Comparison of ENCODE assay signal across 1 cellular context in the genomic region with DNA sequence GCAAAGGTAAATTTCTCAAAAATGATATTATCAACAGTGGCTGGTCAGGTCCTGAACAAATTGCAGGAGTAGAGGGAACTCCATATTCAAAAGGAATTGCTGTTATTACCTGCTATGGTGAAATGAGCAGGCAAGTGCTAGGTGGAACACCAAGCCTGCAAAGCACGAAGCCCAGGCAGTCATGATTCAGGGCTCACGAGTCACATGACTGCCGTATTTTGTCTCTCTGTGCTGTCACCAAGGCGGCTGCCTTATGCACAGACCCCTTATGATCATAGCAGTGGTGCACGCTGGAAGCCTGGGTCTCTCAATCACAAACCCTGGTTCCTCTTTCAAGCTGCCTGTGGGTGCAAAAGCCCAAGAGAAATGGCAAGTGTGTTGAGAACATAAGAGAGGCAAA.
TF ChIP-seq lines count a peak whose summit lies in the region.

No MANE protein-coding gene starts in this region.

TF ChIP-seq in K562, 482 proteins besides CTCF, POLR2A, EP300 and RAD21:
- TF ChIP-seq, protein P1, sequence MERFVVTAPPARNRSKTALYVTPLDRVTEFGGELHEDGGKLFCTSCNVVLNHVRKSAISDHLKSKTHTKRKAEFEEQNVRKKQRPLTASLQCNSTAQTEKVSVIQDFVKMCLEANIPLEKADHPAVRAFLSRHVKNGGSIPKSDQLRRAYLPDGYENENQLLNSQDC (CRISPR knock-in tag; IDR thresholded peaks at IDR 0.05): no peak
- TF ChIP-seq HIVEP1 (CRISPR knock-in tag; IDR thresholded peaks at IDR 0.05) (no peak), SMARCB1 (IDR thresholded peaks at IDR 0.05; ENCODE audit: insufficient read length, low read depth) (no peak), SNAPC5 (CRISPR knock-in tag; IDR thresholded peaks at IDR 0.05) (no peak), TFE3 (CRISPR knock-in tag; IDR thresholded peaks at IDR 0.05) (peak; percentile 19; the same call in 1 of the 2 replicates), BRD4 (IDR thresholded peaks at IDR 0.05) (no peak)
TF ChIP-seq in K562: peak in this region for 1.
